ENCODE assay signal across 8 cellular contexts in genomic region chr6:43951063-43951755, GRCh38.
DNase-seq lines count a peak whose midpoint lies in the region; ATAC-seq, FAIRE-seq and TF ChIP-seq lines count a peak whose summit lies in the region.

No MANE protein-coding gene starts in this region.

- H3K4me3 ChIP-seq in A549 (no peak overlapping the region), fibroblast of the aortic adventitia (ENCODE audit: low read depth, low read length) (no peak overlapping the region), parathyroid adenoma (ENCODE audit: low read depth, low read length) (no peak overlapping the region)

- no peak for TF ChIP-seq EP300 in A549 (IDR thresholded peaks at IDR 0.05)

- H3K9me3 ChIP-seq in A549 (peaks cover 8% of the 10 kb centered on the region; the same call in 2 of the 3 replicates), parathyroid adenoma (ENCODE audit: control insufficient read depth, low read length) (no peaks in the 10 kb centered on the region)

- no peaks in the 10 kb centered on the region for H3K36me3 ChIP-seq in parathyroid adenoma (ENCODE audit: control insufficient read depth, insufficient read depth, low read length)

- H2AFZ ChIP-seq in parathyroid adenoma: no peak overlapping the region

- no peak overlapping the region for H3K9ac ChIP-seq in parathyroid adenoma

- CTCF ChIA-PET in A549 (lab: Yijun Ruan, JAX): interaction anchor here (1.0 to 2.9 kb wide), 7 partner anchors 10 to 182 kb away, joined by 3 to 10 read pairs (median 3); no protein-coding TSS in a partner anchor

- H3K4me1 ChIP-seq in A549: no peaks in the 10 kb centered on the region
- H3K4me1 ChIP-seq in parathyroid adenoma: no peaks in the 10 kb centered on the region

- TF ChIP-seq CTCF in A549 (IDR thresholded peaks at IDR 0.05) (0 out of 3 replicates have a peak, but pooled peaks have one; percentile 11), GM12874 (IDR thresholded peaks at IDR 0.05; ENCODE audit: insufficient read depth, low read depth, low read length) (peak; percentile 50), fibroblast of the aortic adventitia (IDR thresholded peaks at IDR 0.05; ENCODE audit: insufficient read depth, low read length) (peak; percentile 32), parathyroid adenoma (IDR thresholded peaks at IDR 0.05) (peak; percentile 49)

- ATAC-seq in A549: peak; percentile 83 to 91
- ATAC-seq in GM18502 (IDR thresholded peaks at IDR 0.05; ENCODE audit: poor library complexity, unreplicated experiment): no peak
- no peak for ATAC-seq in GM18511 (IDR thresholded peaks at IDR 0.05; ENCODE audit: unreplicated experiment)

- WGBS in A549 (ENCODE audit: missing lambda C conversion rate): no CpG with 5 or more reads among the region's 5 CpGs

- no peaks in the 10 kb centered on the region for H3K79me2 ChIP-seq in parathyroid adenoma

- H3K27me3 ChIP-seq in parathyroid adenoma (ENCODE audit: control insufficient read depth, insufficient read depth, low read length): no peaks in the 10 kb centered on the region

- FAIRE-seq in A549 (lab: Jason Lieb, UNC): no peak

- DNase-seq in A549 (ENCODE audit: low read depth in 1 of 2, low spot score in 1 of 2) (peak in 1 of 2 experiments; percentile 28), RPMI8226 (peak; percentile 71), fibroblast of the aortic adventitia (ENCODE audit: low read depth) (no peak), NCI-H2029 treated with DMSO at 0.1 percent for 48 hours (lab: John Stamatoyannopoulos, UW) (no peak)

- peak; percentile 37 to 47 for TF ChIP-seq RAD21 in A549 (conservative IDR thresholded peaks at IDR 0.05 in 1 of 2, IDR thresholded peaks at IDR 0.05 in 1 of 2)

- no peak overlapping the region for H3K4me2 ChIP-seq in A549
- H3K4me2 ChIP-seq in parathyroid adenoma (ENCODE audit: low read length): no peak overlapping the region

- POLR2A ChIA-PET in A549 (lab: Yijun Ruan, JAX): no interaction called here

- no peak for TF ChIP-seq POLR2A in A549 (IDR thresholded peaks at IDR 0.05; ENCODE audit: low read length)

- peak overlapping the region in 1 of 2 experiments; percentile 17; a peak in 1 of 6 replicates for H3K27ac ChIP-seq in A549
- no peak overlapping the region for H3K27ac ChIP-seq in parathyroid adenoma

TF ChIP-seq in A549, 52 proteins besides CTCF, POLR2A, EP300 and RAD21:
- TF ChIP-seq NFE2L2 (conservative IDR thresholded peaks at IDR 0.05; ENCODE audit: low read length) (no peak), RARB (CRISPR knock-in tag; IDR thresholded peaks at IDR 0.05) (no peak), ATOH8 (CRISPR knock-in tag; IDR thresholded peaks at IDR 0.05; ENCODE audit: low read depth) (no peak), NR3C1 (IDR thresholded peaks at IDR 0.05) (no peak), MAX (IDR thresholded peaks at IDR 0.05) (no peak), SMC3 (IDR thresholded peaks at IDR 0.05) (peak; percentile 38; the same call in 2 of the 3 replicates)
TF ChIP-seq in A549: peak in this region for 1.

Comparison
In these comparisons a context has a peak if more than half of its experiments do, and no peak if none do; other contexts are left out.
1. ATAC-seq: peak in A549 (2 of 2); none in GM18502 (single experiment) and GM18511 (single experiment).
2. Peak in every context shown above with its lines, with median percentiles within 50 percentile points of each other: CTCF ChIP-seq.